In the genomic region with DNA sequence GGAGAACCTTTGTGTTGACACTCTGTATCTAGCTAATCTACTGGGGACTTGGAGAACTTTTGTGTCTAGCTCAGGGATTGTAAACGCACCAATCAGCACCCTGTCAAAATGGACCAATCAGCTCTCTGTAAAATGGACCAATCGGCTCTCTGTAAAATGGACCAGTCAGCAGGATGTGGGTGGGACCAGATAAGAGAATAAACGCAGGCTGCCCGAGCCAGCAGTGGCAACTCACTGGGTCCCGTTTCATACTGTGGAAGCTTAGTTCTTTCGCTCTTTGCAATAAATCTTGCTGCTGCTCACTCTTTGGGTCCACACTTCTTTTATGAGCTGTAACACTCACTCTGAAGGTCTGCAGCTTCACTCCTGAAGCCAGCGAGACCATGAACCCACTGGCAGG, we compare ENCODE assay signal across 4 cellular contexts. TPM values are rescaled to one million over a fixed set of nuclear protein-coding genes. Genes with fewer than 3 reads are reported as not detected.
"Had no signal": no experiment of that assay in that cellular context is flagged by ENCODE, and none has a peak within 500 bp of the region (broad histone marks: within the 10 kb centered on the region; RNA-seq: fewer than 3 reads in every experiment).

No MANE protein-coding gene starts in this region.

RNA-seq across cellular contexts. Expression of gene ATP1B2, which starts 9.1 kb away (rescaled TPM):
- total RNA-seq: fibroblast of villous mesenchyme, mononuclear cell had no signal

RNA-seq across cellular contexts. Expression of gene SHBG, which starts 11.7 kb away (rescaled TPM):
- total RNA-seq: activated T-cell treated with anti-CD3 and anti-CD28 coated beads, Interleukin-2, amount 50 U/mL, for 4 hours; mononuclear cell; vagina had no signal
